20 cellular contexts compared by ENCODE assay signal in the genomic region with DNA sequence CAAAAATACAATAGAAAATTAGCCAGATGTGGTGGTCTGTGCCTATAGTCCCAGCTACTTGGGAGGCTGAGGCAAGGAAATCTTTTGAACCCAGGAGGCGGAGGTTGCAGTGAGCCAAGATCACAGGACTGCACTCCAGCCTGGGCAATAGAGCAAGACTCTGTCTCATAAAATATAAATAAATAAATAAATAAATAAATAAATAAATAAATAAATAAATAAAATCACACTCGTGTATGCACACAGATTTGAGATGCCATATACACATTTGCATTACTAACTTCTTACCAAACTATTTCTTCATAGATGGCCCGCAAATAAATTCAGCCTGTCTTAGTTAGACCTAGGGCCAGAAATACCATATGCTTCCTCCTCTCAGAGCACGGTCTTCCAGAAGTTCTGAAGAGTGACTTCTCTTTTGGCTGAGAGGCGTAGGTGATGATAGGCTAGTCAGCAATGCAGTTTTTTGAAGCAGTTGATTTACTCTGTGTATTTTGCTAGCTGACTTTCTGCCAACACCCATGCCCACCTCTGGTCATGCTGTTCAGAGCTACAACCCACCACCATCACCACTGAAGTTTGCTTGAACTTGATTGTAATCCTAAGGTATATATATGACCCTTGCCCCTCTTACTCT.
DNase-seq lines count a peak whose midpoint lies in the region; ATAC-seq and TF ChIP-seq lines count a peak whose summit lies in the region.
"Had no signal": no experiment of that assay in that cellular context is flagged by ENCODE, and none has a peak within 500 bp of the region (broad histone marks: within the 10 kb centered on the region; RNA-seq: fewer than 3 reads in every experiment).

No MANE protein-coding gene starts in this region.

- peak overlapping the region; percentile 50 to 93 (median 82) for H3K27ac ChIP-seq in dorsolateral prefrontal cortex
- peak overlapping the region; percentile 58 for H3K27ac ChIP-seq in right cardiac atrium (ENCODE audit: low read length)
- peak overlapping the region; percentile 75 to 86 for H3K27ac ChIP-seq in tibial artery
- H3K27ac ChIP-seq in right lobe of liver, result no peak overlapping the region
- no peak overlapping the region for H3K27ac ChIP-seq in brain microvascular endothelial cell

- H3K9me3 ChIP-seq in right cardiac atrium (ENCODE audit: control insufficient read depth, low read length) (no peaks in the 10 kb centered on the region), tibial artery (no peaks in the 10 kb centered on the region), right lobe of liver (no peaks in the 10 kb centered on the region)
- H3K9me3 ChIP-seq: testis had no signal

- no peaks in the 10 kb centered on the region for H3K27me3 Mint-ChIP-seq in osteocyte (ENCODE audit: unreplicated experiment)

- H3K27me3 ChIP-seq in dorsolateral prefrontal cortex, result no peaks in the 10 kb centered on the region
- no peaks in the 10 kb centered on the region for H3K27me3 ChIP-seq in right cardiac atrium (ENCODE audit: control insufficient read depth, insufficient read depth)
- H3K27me3 ChIP-seq in tibial artery, result no peaks in the 10 kb centered on the region
- H3K27me3 ChIP-seq in right lobe of liver, result no peaks in the 10 kb centered on the region
- H3K27me3 ChIP-seq in brain microvascular endothelial cell (replicated peaks), result no peaks in the 10 kb centered on the region
- H3K27me3 ChIP-seq: testis had no signal

- intact Hi-C loops in dorsolateral prefrontal cortex (cut with DNase I) (no loop called here), right cardiac atrium (cut with DNase I) (no loop called here), tibial artery (cut with DNase I; ENCODE audit: low total_unique reads) (no loop called here), right lobe of liver (cut with DNase I) (no loop called here)

- TF ChIP-seq POLR2A in right lobe of liver (IDR thresholded peaks at IDR 0.05), result no peak

- DNase-seq in NCI-H446 treated with DMSO at 0.1 percent for 48 hours (lab: John Stamatoyannopoulos, UW) (peak; percentile 9), dorsolateral prefrontal cortex (no peak), right cardiac atrium (no peak), tibial artery (no peak), osteocyte (ENCODE audit: extremely low spot score, unreplicated experiment) (no peak), right lobe of liver (no peak), brain microvascular endothelial cell (no peak)
- DNase-seq: activated CD4-positive, alpha-beta T cell treated with anti-CD3 and anti-CD28 coated beads for 1 hour; activated CD8-positive, alpha-beta memory T cell treated with anti-CD3 and anti-CD28 coated beads for 24 hours; activated naive CD4-positive, alpha-beta T cell; activated T-cell treated with anti-CD3 and anti-CD28 coated beads, Interleukin-2, amount 50 U/mL, for 24 hours; cerebellar nuclear complex; effector memory CD4-positive, alpha-beta T cell; H9; left colon; midbrain; NCI-H526; testis had no signal

- no peaks in the 10 kb centered on the region for H3K9me3 Mint-ChIP-seq in osteocyte (ENCODE audit: unreplicated experiment)
- H3K9me3 Mint-ChIP-seq: activated T-cell treated with anti-CD3 and anti-CD28 coated beads, Interleukin-2, amount 50 U/mL, for 24 hours; H9; nephron had no signal

- H3K4me1 ChIP-seq in right cardiac atrium (ENCODE audit: control insufficient read depth, insufficient read depth, low read length), result peaks cover 8% of the 10 kb centered on the region
- peaks cover 0 to 67% (median 28%) of the 10 kb centered on the region in 4 donors for H3K4me1 ChIP-seq in tibial artery
- H3K4me1 ChIP-seq in right lobe of liver, result no peaks in the 10 kb centered on the region

- 70% methylated on average over 5 of the region's 5 CpGs for WGBS in right cardiac atrium
- WGBS in right lobe of liver (ENCODE audit: insufficient coverage, low coverage, low lambda C conversion rate, missing lambda C conversion rate), result 85% methylated on average over 5 of the region's 5 CpGs

- peaks cover 34% of the 10 kb centered on the region for H3K36me3 Mint-ChIP-seq in osteocyte (ENCODE audit: unreplicated experiment)

- peak in 1 of 2 donors; percentile 39 for ATAC-seq in right cardiac atrium
- ATAC-seq in right lobe of liver, result no peak
- ATAC-seq: left colon had no signal

- no peak overlapping the region for H3K27ac Mint-ChIP-seq in osteocyte (ENCODE audit: unreplicated experiment)
- H3K27ac Mint-ChIP-seq: activated T-cell treated with anti-CD3 and anti-CD28 coated beads, Interleukin-2, amount 50 U/mL, for 24 hours; B cell; H9 had no signal

- no peak overlapping the region for H3K4me3 Mint-ChIP-seq in osteocyte (ENCODE audit: unreplicated experiment)
- H3K4me3 Mint-ChIP-seq: activated T-cell treated with anti-CD3 and anti-CD28 coated beads, Interleukin-2, amount 50 U/mL, for 24 hours; B cell; H9; nephron had no signal

- in situ Hi-C loops in brain microvascular endothelial cell (cut with HindIII; ENCODE audit: low pct_ligation_motif_present, low sequenced_read_pairs), result no loop called here

- H3K36me3 ChIP-seq in tibial artery, result peaks cover 7 to 11% (median 10%) of the 10 kb centered on the region in 3 donors
- peaks cover 0 to 6% (median under 1%) of the 10 kb centered on the region in 4 donors for H3K36me3 ChIP-seq in right lobe of liver
- H3K36me3 ChIP-seq in brain microvascular endothelial cell (replicated peaks), result no peaks in the 10 kb centered on the region

- H3K4me3 ChIP-seq in dorsolateral prefrontal cortex (peak overlapping the region in 15 of 59 donors; percentile 1 to 37 (median 18)), right cardiac atrium (ENCODE audit: low read length) (no peak overlapping the region), tibial artery (no peak overlapping the region), right lobe of liver (no peak overlapping the region), brain microvascular endothelial cell (ENCODE audit: low read depth, low read length) (no peak overlapping the region)
- H3K4me3 ChIP-seq: testis had no signal

- H3K4me1 Mint-ChIP-seq in osteocyte (ENCODE audit: unreplicated experiment), result peaks cover 6% of the 10 kb centered on the region
- H3K4me1 Mint-ChIP-seq: B cell, H9 had no signal

- peak in 1 of 56 donors; percentile 8 for TF ChIP-seq CTCF in dorsolateral prefrontal cortex (IDR thresholded peaks at IDR 0.05 in 54 of 56, conservative IDR thresholded peaks at IDR 0.05 in 2 of 56; ENCODE audit: low read depth in 1 of 56, partially characterized antibody in 56 of 56)
- TF ChIP-seq CTCF in tibial artery (IDR thresholded peaks at IDR 0.05), result no peak
- TF ChIP-seq CTCF in osteocyte (IDR thresholded peaks at IDR 0.05), result no peak
- TF ChIP-seq CTCF in right lobe of liver (IDR thresholded peaks at IDR 0.05), result no peak
- no peak for TF ChIP-seq CTCF in brain microvascular endothelial cell (IDR thresholded peaks at IDR 0.05; ENCODE audit: low read depth, low read length, missing control alignments)

Comparison
In these comparisons a context has a peak if more than half of its experiments do, and no peak if none do; other contexts are left out.
1. H3K27ac ChIP-seq: peak in dorsolateral prefrontal cortex (59 of 59), right cardiac atrium (single experiment) and tibial artery (2 of 2); none in right lobe of liver (0 of 3) and brain microvascular endothelial cell (single experiment).